In the genomic region with DNA sequence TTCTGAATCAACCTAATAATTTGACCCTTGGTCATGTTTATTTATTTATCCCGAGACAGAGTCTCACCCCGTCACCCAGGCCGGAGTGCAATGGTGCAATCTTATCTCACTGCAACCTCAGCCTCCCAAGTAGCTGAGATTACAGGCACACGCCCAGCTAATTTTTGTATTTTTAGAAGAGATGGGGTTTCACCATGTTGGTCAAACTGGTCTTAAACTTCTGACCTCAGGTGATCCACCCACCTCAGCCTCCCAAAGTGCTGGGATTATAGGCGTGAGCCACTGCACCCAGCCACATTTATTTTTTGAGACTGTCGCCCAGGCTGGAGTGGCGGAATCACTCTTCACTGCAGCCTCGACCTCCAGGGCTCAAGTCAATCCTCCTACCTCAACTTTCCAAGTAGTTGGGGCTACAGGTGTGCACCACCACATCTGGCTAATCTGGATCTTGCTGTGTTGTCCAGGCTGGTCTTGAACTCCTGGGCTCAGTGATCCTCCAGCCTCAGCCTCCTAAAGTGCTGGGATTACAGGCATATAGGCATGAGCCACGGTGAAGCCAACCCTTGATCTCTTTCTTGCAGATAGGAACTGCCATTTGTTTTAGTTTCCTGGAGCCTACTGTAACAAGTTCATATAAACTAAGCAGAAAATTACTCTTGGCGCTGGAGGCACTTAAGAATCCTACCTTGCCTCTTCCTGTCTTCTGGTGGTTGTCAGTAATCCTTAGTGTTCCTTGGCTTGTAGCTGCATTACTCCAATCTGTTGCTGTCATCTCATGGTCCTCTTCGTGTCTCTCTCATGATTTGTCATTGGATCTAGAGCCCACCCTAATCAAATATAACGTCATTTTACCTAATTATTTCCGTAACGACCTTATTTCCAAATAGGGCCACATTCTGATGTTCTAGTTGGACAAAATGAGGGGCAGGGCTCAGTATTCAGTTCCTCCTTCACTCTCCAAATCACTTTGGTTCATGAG, we compare ENCODE assay signal across 9 cellular contexts. TPM values are rescaled to one million over a fixed set of nuclear protein-coding genes. Genes with fewer than 3 reads are reported as not detected.
A peak's percentile ranks its signal among the peaks of the same experiment; 100 is the strongest.
DNase-seq lines count a peak whose midpoint lies in the region; TF ChIP-seq lines count a peak whose summit lies in the region.
"Had no signal": no experiment of that assay in that cellular context is flagged by ENCODE, and none has a peak within 500 bp of the region (broad histone marks: within the 10 kb centered on the region; RNA-seq: fewer than 3 reads in every experiment).

No MANE protein-coding gene starts in this region.

- H3K9ac ChIP-seq in SK-N-MC (ENCODE audit: insufficient read length) (peak overlapping the region; percentile 99), skeletal muscle tissue (ENCODE audit: low read depth in 1 of 3, low read length in 3 of 3) (peak overlapping the region; percentile 25 to 91 (median 51))

- no peaks in the 10 kb centered on the region for H3K9me3 Mint-ChIP-seq in T-helper 1 cell treated with Interleukin-12 subunit alpha and Interleukin-12 subunit beta and Interleukin-4 antibody, amounts not matched to agents 30 μg/mL and 1 μg/mL, for 36 hours

- TF ChIP-seq CTCF in epithelial cell of proximal tubule (conservative IDR thresholded peaks at IDR 0.05; ENCODE audit: low read depth, low read length): no peak
- TF ChIP-seq CTCF in GM10248 (IDR thresholded peaks at IDR 0.05; ENCODE audit: control extremely low read depth, extremely low read depth, low read depth, missing control alignments): no peak

- H3K9me3 ChIP-seq in SK-N-MC (ENCODE audit: low read depth, low read length): no peaks in the 10 kb centered on the region
- H3K9me3 ChIP-seq in skeletal muscle tissue (ENCODE audit: control insufficient read depth in 3 of 3, low read length in 3 of 3): no peaks in the 10 kb centered on the region

- H3K4me3 ChIP-seq in SK-N-MC: peak overlapping the region; percentile 99
- peak overlapping the region; percentile 95 for H3K4me3 ChIP-seq in epithelial cell of proximal tubule (ENCODE audit: low read depth, low read length)
- no peak overlapping the region for H3K4me3 ChIP-seq in skeletal muscle tissue (ENCODE audit: low read length in 3 of 3)

- CTCF ChIA-PET in GM10248 (lab: Yijun Ruan, JAX): interaction anchor here (1.6 kb wide), 1 partner anchor 25 kb away, joined by 3 read pairs; no protein-coding TSS in a partner anchor

- H3K27me3 Mint-ChIP-seq in T-helper 1 cell treated with Interleukin-12 subunit alpha and Interleukin-12 subunit beta and Interleukin-4 antibody, amounts not matched to agents 30 μg/mL and 1 μg/mL, for 36 hours (ENCODE audit: low read depth): no peaks in the 10 kb centered on the region

- H3K27ac Mint-ChIP-seq in T-helper 1 cell treated with Interleukin-12 subunit alpha and Interleukin-12 subunit beta and Interleukin-4 antibody, amounts not matched to agents 30 μg/mL and 1 μg/mL, for 36 hours: peak overlapping the region; percentile 47

- POLR2A ChIA-PET in GM10248 (lab: Yijun Ruan, JAX): no interaction called here

- H3K36me3 ChIP-seq in SK-N-MC (ENCODE audit: insufficient read depth, low read length): peaks cover 51% of the 10 kb centered on the region
- H3K36me3 ChIP-seq in skeletal muscle tissue (ENCODE audit: control insufficient read depth in 3 of 3, insufficient read depth in 3 of 3, low read length in 3 of 3): peaks cover 37 to 38% (median 37%) of the 10 kb centered on the region in 3 donors

- intact Hi-C loops in posterior vena cava (cut with DNase I): no loop called here

- H3K4me1 ChIP-seq in skeletal muscle tissue (ENCODE audit: control insufficient read depth in 3 of 3, insufficient read depth in 3 of 3, low read length in 3 of 3): peaks cover 61 to 82% (median 63%) of the 10 kb centered on the region in 3 donors

- H3K27ac ChIP-seq in SK-N-MC: peak overlapping the region; percentile 91
- H3K27ac ChIP-seq in skeletal muscle tissue (ENCODE audit: low read depth, low read length): no peak overlapping the region

- H3K36me3 Mint-ChIP-seq in T-helper 1 cell treated with Interleukin-12 subunit alpha and Interleukin-12 subunit beta and Interleukin-4 antibody, amounts not matched to agents 30 μg/mL and 1 μg/mL, for 36 hours (ENCODE audit: low read depth): peaks cover 57% of the 10 kb centered on the region

- peak overlapping the region; percentile 96 for H3K4me3 Mint-ChIP-seq in T-helper 1 cell treated with Interleukin-12 subunit alpha and Interleukin-12 subunit beta and Interleukin-4 antibody, amounts not matched to agents 30 μg/mL and 1 μg/mL, for 36 hours

- H3K27me3 ChIP-seq in skeletal muscle tissue (ENCODE audit: control insufficient read depth in 3 of 3, insufficient read depth in 3 of 3, low read length in 3 of 3): no peaks in the 10 kb centered on the region

- no peak for DNase-seq in T-helper 1 cell
- no peak for DNase-seq in SK-N-MC (ENCODE audit: low read depth, low spot score)
- no peak for DNase-seq in epithelial cell of proximal tubule (ENCODE audit: low read depth)
- DNase-seq in hepatic stellate cell (ENCODE audit: low spot score): no peak
- DNase-seq in GM10248 (ENCODE audit: extremely low spot score): no peak
- DNase-seq in posterior vena cava (ENCODE audit: low spot score): no peak
- DNase-seq: cortex of kidney had no signal

- H3K4me1 Mint-ChIP-seq in T-helper 1 cell treated with Interleukin-12 subunit alpha and Interleukin-12 subunit beta and Interleukin-4 antibody, amounts not matched to agents 30 μg/mL and 1 μg/mL, for 36 hours (ENCODE audit: low read depth): peaks cover 52% of the 10 kb centered on the region

RNA-seq across cellular contexts. Expression of a gene that starts 2.3 kb away (rescaled TPM):
- total RNA-seq in epithelial cell of proximal tubule (2,737 and 3,799 TPM in 2 replicates), skeletal muscle tissue (8,222 TPM), posterior vena cava (1,000 to 10,000 TPM; 1,709 to 1,844 TPM)

RNA-seq across cellular contexts. Expression of a gene that starts 2.5 kb away (rescaled TPM):
- 33.9 and 42.8 TPM in 2 replicates for total RNA-seq in epithelial cell of proximal tubule
- 43.8 TPM for total RNA-seq in skeletal muscle tissue
- total RNA-seq in posterior vena cava: 10 to 100 TPM; 27.8 to 44.0 TPM

RNA-seq across cellular contexts. Expression of a gene that starts 2.7 kb away (rescaled TPM):
- total RNA-seq in epithelial cell of proximal tubule (4.6 and 7.0 TPM in 2 replicates), skeletal muscle tissue (2.1 TPM), posterior vena cava (10 to 100 TPM in 1 of 2 donors, 1 to 10 TPM in 1; 9.5 to 14.1 TPM)

RNA-seq across cellular contexts. Expression of a gene that starts 14.8 kb away (rescaled TPM):
- total RNA-seq in epithelial cell of proximal tubule (67.9 and 116 TPM in 2 replicates), skeletal muscle tissue (67.3 TPM), posterior vena cava (10 to 100 TPM; 31.7 to 40.3 TPM)

RNA-seq across cellular contexts. Expression of a gene that starts 15.2 kb away (rescaled TPM):
- total RNA-seq in epithelial cell of proximal tubule (55.8 and 69.3 TPM in 2 replicates), skeletal muscle tissue (27.1 TPM), posterior vena cava (10 to 100 TPM; 29.1 to 31.0 TPM)

Comparison
In these comparisons a context has a peak if more than half of its experiments do, and no peak if none do; other contexts are left out.
1. H3K4me3 ChIP-seq: peak in SK-N-MC (single experiment) and epithelial cell of proximal tubule (single experiment); none in skeletal muscle tissue (0 of 3).